Comparison of ENCODE assay signal across 12 cellular contexts in genomic region chr1:201941420-201942128, GRCh38. TPM values are rescaled to one million over a fixed set of nuclear protein-coding genes. Genes with fewer than 3 reads are reported as not detected.
DNase-seq lines count a peak whose midpoint lies in the region; ATAC-seq and TF ChIP-seq lines count a peak whose summit lies in the region.
"Had no signal": no experiment of that assay in that cellular context is flagged by ENCODE, and none has a peak within 500 bp of the region (broad histone marks: within the 10 kb centered on the region; RNA-seq: fewer than 3 reads in every experiment).

No MANE protein-coding gene starts in this region.

- no peak overlapping the region for H3K27ac Mint-ChIP-seq in MCF 10A (ENCODE audit: low read depth, unreplicated experiment)
- H3K27ac Mint-ChIP-seq in stimulated activated effector memory CD8-positive, alpha-beta T cell treated with anti-CD3 and anti-CD28 coated beads, Interleukin-12 subunit alpha, Interleukin-12 subunit beta, amount 100 ng/mL, for 72 hours: no peak overlapping the region

- no peak for TF ChIP-seq POLR2A in breast epithelium (IDR thresholded peaks at IDR 0.05)

- peaks cover 19% of the 10 kb centered on the region for H3K27me3 Mint-ChIP-seq in MCF 10A (ENCODE audit: insufficient read depth, unreplicated experiment)

- H3K9me3 Mint-ChIP-seq in MCF 10A (ENCODE audit: unreplicated experiment): no peaks in the 10 kb centered on the region
- H3K9me3 Mint-ChIP-seq in stimulated activated effector memory CD8-positive, alpha-beta T cell treated with anti-CD3 and anti-CD28 coated beads, Interleukin-12 subunit alpha, Interleukin-12 subunit beta, amount 100 ng/mL, for 72 hours: no peaks in the 10 kb centered on the region

- H3K4me1 ChIP-seq in breast epithelium (peaks cover 0 to 5% of the 10 kb centered on the region in 2 donors), mucosa of rectum (ENCODE audit: control insufficient read depth in 2 of 2, insufficient read depth in 2 of 2, low read length in 2 of 2) (no peaks in the 10 kb centered on the region), upper lobe of right lung (no peaks in the 10 kb centered on the region)
- H3K4me1 ChIP-seq: pancreas had no signal

- POLR2A ChIA-PET in MCF 10A (lab: Yijun Ruan, JAX): interaction anchor here (0.7 to 2.4 kb wide), 4 partner anchors 14 to 91 kb away, joined by 3 to 7 read pairs (median 4); partner anchors contain the start of gene TIMM17A

- H3K36me3 ChIP-seq in breast epithelium: no peaks in the 10 kb centered on the region
- no peaks in the 10 kb centered on the region for H3K36me3 ChIP-seq in mucosa of rectum (ENCODE audit: control insufficient read depth in 2 of 2, insufficient read depth in 2 of 2, low read length in 2 of 2)
- no peaks in the 10 kb centered on the region for H3K36me3 ChIP-seq in upper lobe of right lung
- H3K36me3 ChIP-seq: pancreas had no signal

- H3K4me3 Mint-ChIP-seq in MCF 10A (ENCODE audit: unreplicated experiment): no peak overlapping the region
- H3K4me3 Mint-ChIP-seq in stimulated activated effector memory CD8-positive, alpha-beta T cell treated with anti-CD3 and anti-CD28 coated beads, Interleukin-12 subunit alpha, Interleukin-12 subunit beta, amount 100 ng/mL, for 72 hours: no peak overlapping the region

- BruUV-seq in MCF 10A (replicated peaks; lab: Mats Ljungman, UMichigan): no TSS peak

- intact Hi-C loops in breast epithelium (cut with DNase I; ENCODE audit: low total_unique reads): no loop called here
- intact Hi-C loops in MCF 10A (cut with micrococcal nuclease): no loop called here
- intact Hi-C loops in upper lobe of right lung (cut with DNase I): no loop called here

- H3K4me1 Mint-ChIP-seq in MCF 10A (ENCODE audit: insufficient read depth, unreplicated experiment): peaks cover 9% of the 10 kb centered on the region
- peaks cover 9% of the 10 kb centered on the region for H3K4me1 Mint-ChIP-seq in stimulated activated effector memory CD8-positive, alpha-beta T cell treated with anti-CD3 and anti-CD28 coated beads, Interleukin-12 subunit alpha, Interleukin-12 subunit beta, amount 100 ng/mL, for 72 hours

- H3K27ac ChIP-seq in breast epithelium: peak overlapping the region; percentile 60 to 90
- peak overlapping the region; percentile 43 to 44 for H3K27ac ChIP-seq in mucosa of rectum (ENCODE audit: low read depth in 2 of 2, low read length in 2 of 2)
- H3K27ac ChIP-seq in upper lobe of right lung: no peak overlapping the region
- H3K27ac ChIP-seq: body of pancreas, pancreas had no signal

- H3K27me3 ChIP-seq in breast epithelium (no peaks in the 10 kb centered on the region), mucosa of rectum (ENCODE audit: control insufficient read depth in 2 of 2, insufficient read depth in 2 of 2, low read length in 2 of 2) (peaks cover 15 to 17% of the 10 kb centered on the region in 2 donors), upper lobe of right lung (peaks cover 10% of the 10 kb centered on the region)
- H3K27me3 ChIP-seq: body of pancreas had no signal

- no peaks in the 10 kb centered on the region for H3K36me3 Mint-ChIP-seq in MCF 10A (ENCODE audit: insufficient read depth, unreplicated experiment)
- H3K36me3 Mint-ChIP-seq in stimulated activated effector memory CD8-positive, alpha-beta T cell treated with anti-CD3 and anti-CD28 coated beads, Interleukin-12 subunit alpha, Interleukin-12 subunit beta, amount 100 ng/mL, for 72 hours: no peaks in the 10 kb centered on the region

- ATAC-seq in upper lobe of right lung (no peak), GM18868 (IDR thresholded peaks at IDR 0.05; ENCODE audit: unreplicated experiment) (no peak)
- no peak for ATAC-seq in stimulated activated effector memory CD8-positive, alpha-beta T cell treated with anti-CD3 and anti-CD28 coated beads, Interleukin-12 subunit alpha, Interleukin-12 subunit beta, amount 100 ng/mL, for 72 hours
- ATAC-seq: body of pancreas, pancreas had no signal

- H3K9me3 ChIP-seq in breast epithelium (no peaks in the 10 kb centered on the region), mucosa of rectum (ENCODE audit: control insufficient read depth in 2 of 2, low read length in 2 of 2) (no peaks in the 10 kb centered on the region), upper lobe of right lung (no peaks in the 10 kb centered on the region)
- H3K9me3 ChIP-seq: body of pancreas, pancreas had no signal

- no peak overlapping the region for H3K9ac ChIP-seq in mucosa of rectum (ENCODE audit: low read depth in 1 of 2, low read length in 2 of 2)

- DNase-seq in breast epithelium (ENCODE audit: low spot score in 2 of 2): no peak
- DNase-seq in MCF 10A (ENCODE audit: unreplicated experiment): no peak
- peak; percentile 92 for DNase-seq in ecto neural progenitor cell (ENCODE audit: low spot score)
- DNase-seq in upper lobe of right lung: no peak
- no peak for DNase-seq in stimulated activated effector memory CD8-positive, alpha-beta T cell treated with anti-CD3 and anti-CD28 coated beads, Interleukin-12 subunit alpha, Interleukin-12 subunit beta, amount 100 ng/mL, for 72 hours (ENCODE audit: low spot score in 2 of 2)
- DNase-seq in NCI-H1436 treated with DMSO at 0.1 percent for 48 hours (lab: John Stamatoyannopoulos, UW): no peak
- DNase-seq: body of pancreas, NCI-H1105 treated with DMSO at 0.1 percent for 48 hours, pancreas had no signal

- H3K4me3 ChIP-seq in breast epithelium (peak overlapping the region; percentile 25 to 67 (median 67)), mucosa of rectum (ENCODE audit: low read length in 2 of 2) (peak overlapping the region in 1 of 2 donors; percentile 53), upper lobe of right lung (peak overlapping the region; percentile 23)
- H3K4me3 ChIP-seq: body of pancreas, pancreas had no signal

- TF ChIP-seq CTCF in breast epithelium (IDR thresholded peaks at IDR 0.05): no peak
- no peak for TF ChIP-seq CTCF in MCF 10A (IDR thresholded peaks at IDR 0.05; ENCODE audit: unreplicated experiment)
- TF ChIP-seq CTCF in upper lobe of right lung (IDR thresholded peaks at IDR 0.05): no peak

- CTCF ChIA-PET in MCF 10A (lab: Yijun Ruan, JAX): interaction anchor here (0.6 to 3.1 kb wide), 5 partner anchors 13 to 60 kb away, joined by 3 to 14 read pairs (median 3); no protein-coding TSS in a partner anchor

RNA-seq across cellular contexts. Expression of gene LMOD1, which starts 4.8 kb away (rescaled TPM):
- total RNA-seq in breast epithelium: 10 to 100 TPM; 60.0 to 92.2 (median 87.2) TPM
- total RNA-seq in MCF 10A (2022): not detected in 2 replicates
- 38.3 TPM for total RNA-seq in upper lobe of right lung
- total RNA-seq: A673 had no signal

RNA-seq across cellular contexts. Expression of gene TIMM17A, which starts 13.7 kb away (rescaled TPM):
- total RNA-seq in breast epithelium (10 to 100 TPM; 24.5 to 30.1 (median 26.2) TPM), MCF 10A (2022) (157 and 171 TPM in 2 replicates), upper lobe of right lung (33.9 TPM)

RNA-seq across cellular contexts. Expression of gene RNPEP, which starts 40.9 kb away (rescaled TPM):
- 10 to 100 TPM; 43.0 to 66.7 (median 57.4) TPM for total RNA-seq in breast epithelium
- total RNA-seq in MCF 10A (2022): 147 and 155 TPM in 2 replicates
- 61.7 TPM for total RNA-seq in upper lobe of right lung

RNA-seq across cellular contexts. Expression of gene SHISA4, which starts 52.9 kb away (rescaled TPM):
- 10 to 100 TPM; 15.7 to 21.9 (median 20.3) TPM for total RNA-seq in breast epithelium
- 7.6 and 20.9 TPM in 2 replicates for total RNA-seq in MCF 10A (2022)
- 8.6 TPM for total RNA-seq in upper lobe of right lung

Comparison
In these comparisons a context has a peak if more than half of its experiments do, and no peak if none do; other contexts are left out.
1. RNA of gene LMOD1, which starts 4.8 kb away (total RNA-seq): 60.0 to 92.2 TPM in breast epithelium and 38.3 TPM in upper lobe of right lung (single experiment); not detected in MCF 10A; every median in the first group is over 10 times any median in the second.